Comparison of ENCODE assay signal across 19 cellular contexts in genomic region chr6:13913226-13914001, GRCh38. TPM values are rescaled to one million over a fixed set of nuclear protein-coding genes. Genes with fewer than 3 reads are reported as not detected.
"Had no signal": no experiment of that assay in that cellular context is flagged by ENCODE, and none has a peak within 500 bp of the region (broad histone marks: within the 10 kb centered on the region; RNA-seq: fewer than 3 reads in every experiment).

No MANE protein-coding gene starts in this region.

- H3K4me3 ChIP-seq: coronary artery, gastrocnemius medialis, heart right ventricle, ovary, suprapubic skin, upper lobe of left lung had no signal

- H3K36me3 ChIP-seq: gastrocnemius medialis, heart right ventricle, ovary, suprapubic skin, upper lobe of left lung had no signal

- H3K4me3 Mint-ChIP-seq: activated B cell treated with CpG ODN at 0.5 μM for 24 hours; activated CD4-positive, alpha-beta T cell treated with anti-CD3 and anti-CD28 coated beads, Interleukin-2, amount 10 ng/mL, durations not matched to agents 24 days and 14 days; activated naive CD4-positive, alpha-beta T cell treated with anti-CD3 and anti-CD28 coated beads, Interleukin-2, amount 10 ng/mL, durations not matched to agents 7 days and 5 days; neural crest cell had no signal

- H3K27me3 ChIP-seq: gastrocnemius medialis, ovary, upper lobe of left lung had no signal

- H3K9me3 Mint-ChIP-seq: activated B cell treated with CpG ODN at 0.5 μM for 24 hours; activated CD4-positive, alpha-beta T cell treated with anti-CD3 and anti-CD28 coated beads, Interleukin-2, amount 10 ng/mL, durations not matched to agents 24 days and 14 days; activated naive CD4-positive, alpha-beta T cell treated with anti-CD3 and anti-CD28 coated beads, Interleukin-2, amount 10 ng/mL, durations not matched to agents 7 days and 5 days; activated T-helper 2 cell treated with anti-CD3 and anti-CD28 coated beads, Interferon-gamma antibody, Interleukin-2, Interleukin-4, amounts not matched to agents 10 μg/mL and 5 μg/mL and 100 μg/mL, durations not matched to agents 14 hours and 24 hours and 36 hours; neural crest cell had no signal

- H3K27ac ChIP-seq: coronary artery, gastrocnemius medialis, heart right ventricle, ovary, suprapubic skin, upper lobe of left lung had no signal

- H3K9me3 ChIP-seq: gastrocnemius medialis, heart right ventricle, ovary, suprapubic skin, upper lobe of left lung had no signal

- H3K36me3 Mint-ChIP-seq: activated naive CD4-positive, alpha-beta T cell treated with anti-CD3 and anti-CD28 coated beads, Interleukin-2, amount 10 ng/mL, durations not matched to agents 7 days and 5 days had no signal

- H3K4me1 ChIP-seq: suprapubic skin, upper lobe of left lung had no signal

- H3K27ac Mint-ChIP-seq: activated B cell treated with CpG ODN at 0.5 μM for 24 hours; activated CD4-positive, alpha-beta T cell treated with anti-CD3 and anti-CD28 coated beads, Interleukin-2, amount 10 ng/mL, durations not matched to agents 24 days and 14 days; activated naive CD4-positive, alpha-beta T cell treated with anti-CD3 and anti-CD28 coated beads, Interleukin-2, amount 10 ng/mL, durations not matched to agents 7 days and 5 days; activated T-helper 2 cell treated with anti-CD3 and anti-CD28 coated beads, Interferon-gamma antibody, Interleukin-2, Interleukin-4, amounts not matched to agents 10 μg/mL and 5 μg/mL and 100 μg/mL, durations not matched to agents 14 hours and 24 hours and 36 hours had no signal

- DNase-seq: activated B cell treated with CpG ODN at 0.5 μM for 24 hours; activated CD4-positive, alpha-beta T cell treated with anti-CD3 and anti-CD28 coated beads, Interleukin-2, amount 10 ng/mL, durations not matched to agents 24 days and 14 days; activated CD8-positive, alpha-beta memory T cell treated with anti-CD3 and anti-CD28 coated beads for 24 hours; activated naive CD4-positive, alpha-beta T cell treated with anti-CD3 and anti-CD28 coated beads, Interleukin-2, amount 10 ng/mL, durations not matched to agents 7 days and 5 days; activated T-cell treated with anti-CD3 and anti-CD28 coated beads for 4 hours; central memory CD4-positive, alpha-beta T cell; effector CD8-positive, alpha-beta T cell; gastrocnemius medialis; heart right ventricle; ovary; stimulated activated CD4-positive, alpha-beta T cell treated with anti-CD3 and anti-CD28 coated beads, Interleukin-4, amount 100 ng/mL, for 1 hour; stimulated activated CD8-positive, alpha-beta memory T cell treated with anti-CD3 and anti-CD28 coated beads, Interleukin-4, amount 100 ng/mL, for 48 hours; stimulated activated naive CD8-positive, alpha-beta T cell treated with anti-CD3 and anti-CD28 coated beads, Interleukin-15, Interleukin-2, amounts not matched to agents 100 U/mL and 50 U/mL, for 24 hours; upper lobe of left lung had no signal

RNA-seq across cellular contexts. Expression of gene RNF182, which starts 11.3 kb away (rescaled TPM):
- total RNA-seq: activated B cell treated with CpG ODN at 0.5 μM for 24 hours; activated CD4-positive, alpha-beta T cell treated with anti-CD3 and anti-CD28 coated beads, Interleukin-2, amount 10 ng/mL, durations not matched to agents 24 days and 14 days; activated T-helper 2 cell treated with anti-CD3 and anti-CD28 coated beads, Interferon-gamma antibody, Interleukin-2, Interleukin-4, amounts not matched to agents 10 μg/mL and 5 μg/mL and 100 μg/mL, durations not matched to agents 14 hours and 24 hours and 36 hours had no signal
- polyA plus RNA-seq: liver had no signal
